In the genomic region with DNA sequence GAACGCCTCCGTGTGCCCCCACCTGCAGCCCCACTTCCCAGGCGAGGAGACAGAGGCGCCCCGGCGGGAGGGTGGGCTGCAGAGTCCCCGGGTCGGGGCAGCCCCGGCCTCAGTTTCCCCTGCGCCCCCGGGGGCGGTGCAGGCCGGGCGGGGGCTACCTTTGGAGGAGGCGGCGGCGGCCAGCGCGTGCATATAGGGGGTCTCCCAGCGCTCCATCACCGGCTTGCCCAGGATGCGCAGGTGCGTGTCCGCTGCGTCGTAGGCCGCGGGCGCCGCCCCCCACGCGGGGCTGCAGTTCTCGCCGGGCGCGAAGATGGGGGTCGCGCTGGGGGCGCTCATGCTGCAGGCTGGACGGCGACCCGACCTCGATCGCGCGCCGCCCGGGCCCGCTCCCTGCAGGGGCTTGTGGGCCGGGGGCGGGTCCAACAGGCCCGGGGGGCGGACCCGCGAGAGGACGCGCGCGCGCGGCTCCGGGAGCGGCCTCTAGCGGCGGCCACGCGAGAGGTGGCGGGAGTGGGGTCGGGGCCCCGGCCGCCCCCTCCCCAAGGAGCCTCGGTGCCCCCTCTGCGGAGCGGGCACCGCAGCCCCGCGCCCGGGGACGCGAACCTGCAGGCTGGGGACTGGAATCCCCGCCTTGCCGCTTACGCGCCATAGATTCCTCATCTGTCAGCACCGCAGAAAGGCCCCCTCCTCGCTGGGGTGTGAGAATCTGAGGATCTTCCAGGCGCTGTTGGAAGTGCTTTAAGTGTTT, we compare ENCODE assay signal across 8 cellular contexts. TPM values are rescaled to one million over a fixed set of nuclear protein-coding genes. Genes with fewer than 3 reads are reported as not detected.
DNase-seq lines count a peak whose midpoint lies in the region; ATAC-seq and TF ChIP-seq lines count a peak whose summit lies in the region.

A gene (minus strand): TSS at position 405 of the 751 bp plus-strand sequence. CDS start 66 bp downstream, at position 339.

- peaks cover 4% of the 10 kb centered on the region for H3K27me3 Mint-ChIP-seq in activated T-helper 17 cell treated with anti-CD3 and anti-CD28 coated beads, Interleukin-2, amount 50 U/mL, for 72 hours
- H3K27me3 Mint-ChIP-seq in type B pancreatic cell: no peaks in the 10 kb centered on the region

- H3K4me3 ChIP-seq in fibroblast of pulmonary artery (replicated peaks; ENCODE audit: low read depth, low read length) (peak within 1 kb of the TSS; percentile 55), neuron (ENCODE audit: low read length) (peak within 1 kb of the TSS; percentile 61)

- no peak within 1 kb of the TSS for H3K27ac Mint-ChIP-seq in activated T-helper 17 cell treated with anti-CD3 and anti-CD28 coated beads, Interleukin-2, amount 50 U/mL, for 72 hours
- H3K27ac Mint-ChIP-seq in type B pancreatic cell: no peak within 1 kb of the TSS

- peak within 1 kb of the TSS; percentile 72 for H2AFZ ChIP-seq in neuron (ENCODE audit: low read depth, low read length)

- no peaks in the 10 kb centered on the region for H3K36me3 Mint-ChIP-seq in activated T-helper 17 cell treated with anti-CD3 and anti-CD28 coated beads, Interleukin-2, amount 50 U/mL, for 72 hours (ENCODE audit: low read depth)
- H3K36me3 Mint-ChIP-seq in type B pancreatic cell: no peaks in the 10 kb centered on the region

- H3K9me3 ChIP-seq in neuron (ENCODE audit: low read length): no peaks in the 10 kb centered on the region

- no peaks in the 10 kb centered on the region for H3K27me3 ChIP-seq in neuron (ENCODE audit: insufficient read depth, low read length)

- H3K4me1 ChIP-seq in neuron (ENCODE audit: insufficient read depth, low read length): peaks cover 11% of the 10 kb centered on the region

- H3K4me3 Mint-ChIP-seq in activated T-helper 17 cell treated with anti-CD3 and anti-CD28 coated beads, Interleukin-2, amount 50 U/mL, for 72 hours: peak within 1 kb of the TSS; percentile 37
- peak within 1 kb of the TSS; percentile 75 for H3K4me3 Mint-ChIP-seq in type B pancreatic cell

- ATAC-seq in activated T-helper 17 cell treated with anti-CD3 and anti-CD28 coated beads, Interleukin-2, amount 50 U/mL, for 72 hours (replicated peaks): peak; percentile 81
- ATAC-seq in HG02885 (IDR thresholded peaks at IDR 0.05; ENCODE audit: poor library complexity, unreplicated experiment): no peak

- no peaks in the 10 kb centered on the region for H3K4me1 Mint-ChIP-seq in activated T-helper 17 cell treated with anti-CD3 and anti-CD28 coated beads, Interleukin-2, amount 50 U/mL, for 72 hours
- peaks cover 9% of the 10 kb centered on the region for H3K4me1 Mint-ChIP-seq in type B pancreatic cell (ENCODE audit: unreplicated experiment)

- no peaks in the 10 kb centered on the region for H3K9me3 Mint-ChIP-seq in activated T-helper 17 cell treated with anti-CD3 and anti-CD28 coated beads, Interleukin-2, amount 50 U/mL, for 72 hours
- no peaks in the 10 kb centered on the region for H3K9me3 Mint-ChIP-seq in type B pancreatic cell

- TF ChIP-seq CTCF in fibroblast of pulmonary artery (IDR thresholded peaks at IDR 0.05; ENCODE audit: low read length, missing control alignments) (no peak), type B pancreatic cell (conservative IDR thresholded peaks at IDR 0.05) (peak; percentile 64)

- DNase-seq in NCI-H146 (lab: John Stamatoyannopoulos, UW) (peak; percentile 14), NCI-H146 treated with DMSO at 0.1 percent for 48 hours (lab: John Stamatoyannopoulos, UW; ENCODE audit: unreplicated experiment) (no peak), NCI-H226 (peak; percentile 31), fibroblast of pulmonary artery (ENCODE audit: low read depth) (peak; percentile 35), type B pancreatic cell (ENCODE audit: extremely low spot score, unreplicated experiment) (no peak)

- peaks cover 9% of the 10 kb centered on the region for H3K36me3 ChIP-seq in neuron (ENCODE audit: insufficient read depth, low read length)

RNA-seq across cellular contexts. Expression of the gene that starts here (rescaled TPM):
- total RNA-seq in activated T-helper 17 cell treated with anti-CD3 and anti-CD28 coated beads, Interleukin-2, amount 50 U/mL, for 72 hours: 10 to 100 TPM in 1 of 2 donors, 1 to 10 TPM in 1; 4.9 to 11.2 TPM
- total RNA-seq in type B pancreatic cell (ENCODE audit: low replicate concordance): 33.7 and 37.9 TPM in 2 replicates

Comparison
In these comparisons a context has a peak if more than half of its experiments do, and no peak if none do; other contexts are left out.
1. DNase-seq: peak in NCI-H146 (single experiment), NCI-H226 (single experiment) and fibroblast of pulmonary artery (single experiment); none in NCI-H146 treated with DMSO at 0.1 percent for 48 hours (single experiment) and type B pancreatic cell (single experiment).